ENCODE assay signal across 9 cellular contexts in the genomic region with DNA sequence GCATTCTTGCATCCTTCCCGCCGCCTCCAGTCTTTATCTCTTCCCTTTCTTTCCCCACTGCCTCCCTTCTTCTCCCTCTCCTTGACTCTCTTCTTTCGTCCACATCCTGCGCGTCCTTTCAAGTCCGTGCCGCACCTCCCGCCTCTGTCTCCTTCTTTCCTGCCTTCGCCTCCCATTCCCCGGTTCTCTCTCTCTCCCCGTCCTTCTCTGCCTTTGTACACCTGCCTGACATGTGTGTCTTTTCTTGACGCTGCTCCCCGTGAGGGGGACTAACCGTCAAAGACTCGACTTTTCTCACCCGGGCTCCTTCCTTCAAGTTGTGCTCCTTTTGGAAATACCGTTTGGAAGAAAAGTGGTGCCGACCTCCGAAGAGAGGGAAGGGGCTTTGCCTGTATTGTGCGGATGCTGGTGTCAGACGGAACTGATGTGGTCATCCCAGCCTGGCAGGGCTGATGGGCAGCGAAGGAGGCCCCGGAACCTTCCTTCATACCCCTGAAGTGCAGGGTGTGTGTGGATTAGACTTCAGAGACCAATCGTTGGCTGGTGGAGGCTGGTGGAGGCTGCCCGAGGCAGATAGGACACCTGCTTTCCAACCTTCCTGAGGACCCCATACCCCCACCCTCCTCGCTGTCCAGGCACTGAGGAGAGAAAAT. TPM values are rescaled to one million over a fixed set of nuclear protein-coding genes. Genes with fewer than 3 reads are reported as not detected.
DNase-seq lines count a peak whose midpoint lies in the region; ATAC-seq, FAIRE-seq and TF ChIP-seq lines count a peak whose summit lies in the region.
"Had no signal": no experiment of that assay in that cellular context is flagged by ENCODE, and none has a peak within 500 bp of the region (broad histone marks: within the 10 kb centered on the region; RNA-seq: fewer than 3 reads in every experiment).

No MANE protein-coding gene starts in this region.

- H3K9me2 ChIP-seq in hepatocyte (replicated peaks; ENCODE audit: insufficient read depth): no peaks in the 10 kb centered on the region

- TF ChIP-seq CTCF in hepatocyte (IDR thresholded peaks at IDR 0.05; ENCODE audit: poor library complexity) (no peak), D721Med (IDR thresholded peaks at IDR 0.05; ENCODE audit: insufficient read depth, missing control alignments) (no peak)

- peak in 1 of 2 donors; percentile 11 for ATAC-seq in activated T-cell treated with anti-CD3 and anti-CD28 coated beads, Interleukin-2, amount 50 U/mL, for 72 hours (replicated peaks in 1 of 2)
- ATAC-seq in stimulated activated effector memory CD8-positive, alpha-beta T cell treated with anti-CD3 and anti-CD28 coated beads, Interleukin-12 subunit alpha, Interleukin-12 subunit beta, amount 100 ng/mL, for 72 hours: no peak

- peaks cover 85% of the 10 kb centered on the region for H3K27me3 Mint-ChIP-seq in activated T-cell treated with anti-CD3 and anti-CD28 coated beads, Interleukin-2, amount 50 U/mL, for 72 hours (ENCODE audit: low read depth)

- H3K27me3 ChIP-seq in hepatocyte: peaks cover 62% of the 10 kb centered on the region

- H3K4me3 ChIP-seq in hepatocyte: peak overlapping the region; percentile 58

- no peaks in the 10 kb centered on the region for H3K9me3 ChIP-seq in hepatocyte (ENCODE audit: low read depth)

- H3K36me3 Mint-ChIP-seq in activated T-cell treated with anti-CD3 and anti-CD28 coated beads, Interleukin-2, amount 50 U/mL, for 72 hours (ENCODE audit: insufficient read depth in 2 of 2): peaks cover 2 to 7% of the 10 kb centered on the region in 2 donors
- H3K36me3 Mint-ChIP-seq in stimulated activated effector memory CD8-positive, alpha-beta T cell treated with anti-CD3 and anti-CD28 coated beads, Interleukin-12 subunit alpha, Interleukin-12 subunit beta, amount 100 ng/mL, for 72 hours: no peaks in the 10 kb centered on the region

- H4K20me1 ChIP-seq in hepatocyte (ENCODE audit: insufficient read depth, poor library complexity, severe bottlenecking): no peaks in the 10 kb centered on the region

- peak overlapping the region; percentile 80 to 92 for H3K4me3 Mint-ChIP-seq in activated T-cell treated with anti-CD3 and anti-CD28 coated beads, Interleukin-2, amount 50 U/mL, for 72 hours
- H3K4me3 Mint-ChIP-seq in stimulated activated effector memory CD8-positive, alpha-beta T cell treated with anti-CD3 and anti-CD28 coated beads, Interleukin-12 subunit alpha, Interleukin-12 subunit beta, amount 100 ng/mL, for 72 hours: peak overlapping the region; percentile 57

- H2AFZ ChIP-seq in hepatocyte: peak overlapping the region; percentile 80

- WGBS in hepatocyte (ENCODE audit: low lambda C conversion rate, missing lambda C conversion rate): 4% methylated on average over 24 of the region's 26 CpGs

- peaks cover 19% of the 10 kb centered on the region for H3K4me1 Mint-ChIP-seq in activated T-cell treated with anti-CD3 and anti-CD28 coated beads, Interleukin-2, amount 50 U/mL, for 72 hours (ENCODE audit: low read depth)
- H3K4me1 Mint-ChIP-seq in stimulated activated effector memory CD8-positive, alpha-beta T cell treated with anti-CD3 and anti-CD28 coated beads, Interleukin-12 subunit alpha, Interleukin-12 subunit beta, amount 100 ng/mL, for 72 hours: peaks cover 12% of the 10 kb centered on the region

- peak; percentile 37 for DNase-seq in DMS53 (lab: John Stamatoyannopoulos, UW)
- no peak for DNase-seq in DMS53 treated with DMSO at 0.1 percent for 48 hours (lab: John Stamatoyannopoulos, UW; ENCODE audit: unreplicated experiment)
- no peak for DNase-seq in activated T-cell treated with anti-CD3 and anti-CD28 coated beads, Interleukin-2, amount 50 U/mL, for 72 hours
- no peak for DNase-seq in hepatocyte (ENCODE audit: low spot score)
- no peak for DNase-seq in stimulated activated effector memory CD8-positive, alpha-beta T cell treated with anti-CD3 and anti-CD28 coated beads, Interleukin-12 subunit alpha, Interleukin-12 subunit beta, amount 100 ng/mL, for 72 hours (ENCODE audit: low spot score in 2 of 2)
- no peak for DNase-seq in SIG-M5 (lab: John Stamatoyannopoulos, UW)
- DNase-seq in Ammon's horn (ENCODE audit: low spot score): no peak
- DNase-seq in D721Med (ENCODE audit: insufficient read length, low spot score): no peak

- FAIRE-seq in D721Med (lab: Jason Lieb, UNC): no peak
- FAIRE-seq: A204.1 had no signal

- no peaks in the 10 kb centered on the region for H3K79me2 ChIP-seq in hepatocyte

- H3K9me3 Mint-ChIP-seq in activated T-cell treated with anti-CD3 and anti-CD28 coated beads, Interleukin-2, amount 50 U/mL, for 72 hours: no peaks in the 10 kb centered on the region
- no peaks in the 10 kb centered on the region for H3K9me3 Mint-ChIP-seq in stimulated activated effector memory CD8-positive, alpha-beta T cell treated with anti-CD3 and anti-CD28 coated beads, Interleukin-12 subunit alpha, Interleukin-12 subunit beta, amount 100 ng/mL, for 72 hours

- no peaks in the 10 kb centered on the region for H3K36me3 ChIP-seq in hepatocyte (replicated peaks; ENCODE audit: insufficient read depth, low read depth)

- H3K4me2 ChIP-seq in hepatocyte: peak overlapping the region; percentile 97

- peaks cover 7% of the 10 kb centered on the region for H3K4me1 ChIP-seq in hepatocyte (ENCODE audit: insufficient read depth)

- H3K27ac ChIP-seq in hepatocyte: no peak overlapping the region

- no peak overlapping the region for H3K27ac Mint-ChIP-seq in activated T-cell treated with anti-CD3 and anti-CD28 coated beads, Interleukin-2, amount 50 U/mL, for 72 hours
- H3K27ac Mint-ChIP-seq in stimulated activated effector memory CD8-positive, alpha-beta T cell treated with anti-CD3 and anti-CD28 coated beads, Interleukin-12 subunit alpha, Interleukin-12 subunit beta, amount 100 ng/mL, for 72 hours: no peak overlapping the region

RNA-seq across cellular contexts. Expression of a gene that starts 0.9 kb away (rescaled TPM):
- total RNA-seq in activated T-cell treated with anti-CD3 and anti-CD28 coated beads, Interleukin-2, amount 50 U/mL, for 72 hours: 1 to 10 TPM; 1.5 to 1.9 TPM
- 3.3 and 3.9 TPM in 2 replicates for total RNA-seq in hepatocyte
- polyA plus RNA-seq in hepatocyte: 5.5 and 6.6 TPM in 2 replicates
